ENCODE assay signal across 1 cellular context in genomic region chr19:36687214-36688056, GRCh38.
TF ChIP-seq lines count a peak whose summit lies in the region.

Gene ZNF567 (plus strand): TSS chr19:36687612. CDS start chr19:36694868, 7,256 bp downstream.

TF ChIP-seq in HEK293, 187 proteins besides CTCF, POLR2A, EP300 and RAD21 (continued from another document and continues in another):
- TF ChIP-seq PBX3 (CRISPR knock-in tag; IDR thresholded peaks at IDR 0.05) = peak; percentile 45; the same call in 1 of the 2 replicates
- peak; percentile 98 for TF ChIP-seq ZEB2 (tag by site-specific recombination; IDR thresholded peaks at IDR 0.05)
- peak; percentile 23; the same call in 1 of the 2 replicates for TF ChIP-seq ZNF133 (tag by site-specific recombination; IDR thresholded peaks at IDR 0.05)
- TF ChIP-seq ZFP41 (tag by site-specific recombination; IDR thresholded peaks at IDR 0.05; ENCODE audit: borderline replicate concordance) = no peak
- TF ChIP-seq ZBTB20 (tag by site-specific recombination; IDR thresholded peaks at IDR 0.05) = peak; percentile 98
- TF ChIP-seq SP3 (tag by site-specific recombination; IDR thresholded peaks at IDR 0.05) = peak; percentile 98
- peak; percentile 71 for TF ChIP-seq ZNF843 (tag by site-specific recombination; IDR thresholded peaks at IDR 0.05)
- no peak for TF ChIP-seq ZNF558 (tag by site-specific recombination; IDR thresholded peaks at IDR 0.05)
- TF ChIP-seq ZNF354C (tag by site-specific recombination; IDR thresholded peaks at IDR 0.05; ENCODE audit: borderline replicate concordance, low read depth) = no peak
- TF ChIP-seq GLI4 (tag by site-specific recombination; IDR thresholded peaks at IDR 0.05) = no peak
- peak; percentile 40; the same call in 1 of the 2 replicates for TF ChIP-seq ZNF704 (tag by site-specific recombination; IDR thresholded peaks at IDR 0.05)
- TF ChIP-seq ZNF391 (tag by site-specific recombination; IDR thresholded peaks at IDR 0.05; ENCODE audit: borderline replicate concordance, low read depth) = peak; percentile 82; the same call in 1 of the 2 replicates
- no peak for TF ChIP-seq ZNF404 (tag by site-specific recombination; IDR thresholded peaks at IDR 0.05)
- TF ChIP-seq ZNF664 (tag by site-specific recombination; IDR thresholded peaks at IDR 0.05) = peak; percentile 81
- peak; percentile 67; the same call in 1 of the 2 replicates for TF ChIP-seq AEBP2 (tag by site-specific recombination; IDR thresholded peaks at IDR 0.05; ENCODE audit: borderline replicate concordance)
- no peak for TF ChIP-seq ZNF830 (tag by site-specific recombination; IDR thresholded peaks at IDR 0.05; ENCODE audit: low read depth)
- TF ChIP-seq ZNF221 (tag by site-specific recombination; IDR thresholded peaks at IDR 0.05; ENCODE audit: borderline replicate concordance) = no peak
- peak; percentile 90; the same call in 1 of the 2 replicates for TF ChIP-seq ZNF785 (tag by site-specific recombination; IDR thresholded peaks at IDR 0.05)
- no peak for TF ChIP-seq ZNF202 (tag by site-specific recombination; IDR thresholded peaks at IDR 0.05; ENCODE audit: borderline replicate concordance)
- TF ChIP-seq ZNF248 (tag by site-specific recombination; IDR thresholded peaks at IDR 0.05) = peak; percentile 65; the same call in 1 of the 2 replicates
- peak; percentile 94; the same call in 1 of the 2 replicates for TF ChIP-seq TCF7L2 (IDR thresholded peaks at IDR 0.05; ENCODE audit: borderline replicate concordance, low read depth, low read length)
- no peak for TF ChIP-seq ZNF571 (tag by site-specific recombination; IDR thresholded peaks at IDR 0.05)
- TF ChIP-seq ZNF777 (tag by site-specific recombination; IDR thresholded peaks at IDR 0.05; ENCODE audit: borderline replicate concordance) = peak; percentile 96; the same call in 1 of the 2 replicates
- TF ChIP-seq ZNF114 (tag by site-specific recombination; IDR thresholded peaks at IDR 0.05) = no peak
- no peak for TF ChIP-seq BCL6B (tag by site-specific recombination; IDR thresholded peaks at IDR 0.05)
- no peak; the same call in 1 of the 2 replicates for TF ChIP-seq TSHZ1 (tag by site-specific recombination; IDR thresholded peaks at IDR 0.05; ENCODE audit: borderline replicate concordance)
- peak; percentile 85 for TF ChIP-seq REST (tag by site-specific recombination; IDR thresholded peaks at IDR 0.05)
- peak; percentile 84 for TF ChIP-seq ZNF660 (tag by site-specific recombination; IDR thresholded peaks at IDR 0.05)
- no peak for TF ChIP-seq ZNF621 (tag by site-specific recombination; IDR thresholded peaks at IDR 0.05)
- TF ChIP-seq OSR2 (tag by site-specific recombination; IDR thresholded peaks at IDR 0.05) = peak; percentile 18; the same call in 1 of the 2 replicates
- peak; percentile 46 for TF ChIP-seq WT1 (tag by site-specific recombination; IDR thresholded peaks at IDR 0.05)
- peak; percentile 85 for TF ChIP-seq ZNF280D (tag by site-specific recombination; IDR thresholded peaks at IDR 0.05)
- peak; percentile 90 for TF ChIP-seq ZBTB7A (tag by site-specific recombination; IDR thresholded peaks at IDR 0.05; ENCODE audit: low read depth)
- TF ChIP-seq ZNF626 (tag by site-specific recombination; IDR thresholded peaks at IDR 0.05) = no peak
- TF ChIP-seq YY2 (tag by site-specific recombination; IDR thresholded peaks at IDR 0.05) = peak; percentile 67; the same call in 1 of the 2 replicates
- no peak for TF ChIP-seq ZNF555 (tag by site-specific recombination; conservative IDR thresholded peaks at IDR 0.05)
- TF ChIP-seq PRDM4 (tag by site-specific recombination; IDR thresholded peaks at IDR 0.05) = peak; percentile 51; the same call in 1 of the 2 replicates
- no peak; the same call in 1 of the 2 replicates for TF ChIP-seq ZNF416 (tag by site-specific recombination; IDR thresholded peaks at IDR 0.05)
- no peak for TF ChIP-seq ZNF521 (tag by site-specific recombination; IDR thresholded peaks at IDR 0.05)
